3 cellular contexts compared by ENCODE assay signal in the genomic region with DNA sequence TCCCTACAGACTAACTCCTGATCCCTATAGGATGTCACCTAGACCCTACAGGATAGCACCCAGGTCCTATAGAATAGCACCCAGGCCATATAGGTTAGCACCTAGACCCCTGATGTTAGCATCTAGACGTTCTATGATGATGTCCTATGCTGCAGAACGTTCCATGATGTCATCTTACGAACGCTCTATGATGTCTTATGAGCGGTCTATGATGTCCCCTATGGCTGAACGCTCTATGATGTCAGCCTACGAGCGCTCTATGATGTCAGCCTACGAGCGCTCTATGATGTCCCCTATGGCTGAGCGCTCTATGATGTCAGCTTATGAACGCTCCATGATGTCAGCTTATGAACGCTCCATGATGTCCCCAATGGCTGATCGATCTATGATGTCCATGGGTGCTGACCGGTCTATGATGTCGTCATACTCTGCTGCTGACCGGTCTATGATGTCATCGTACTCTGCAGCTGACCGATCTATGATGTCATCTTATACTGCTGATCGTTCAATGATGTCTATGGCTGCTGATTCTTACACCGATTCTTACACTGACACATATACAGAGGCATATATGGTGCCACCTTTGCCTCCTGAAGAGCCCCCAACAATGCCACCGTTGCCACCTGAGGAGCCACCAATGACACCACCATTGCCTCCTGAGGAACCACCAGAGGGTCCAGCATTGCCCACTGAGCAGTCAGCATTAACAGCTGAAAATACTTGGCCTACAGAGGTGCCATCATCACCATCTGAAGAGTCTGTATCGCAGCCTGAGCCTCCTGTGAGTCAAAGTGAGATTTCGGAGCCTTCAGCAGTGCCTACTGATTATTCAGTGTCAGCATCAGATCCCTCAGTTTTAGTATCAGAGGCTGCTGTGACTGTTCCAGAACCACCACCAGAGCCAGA.
A peak's percentile ranks its signal among the peaks of the same experiment; 100 is the strongest.
TF ChIP-seq lines count a peak whose summit lies in the region.

No MANE protein-coding gene starts in this region.

TF ChIP-seq in SK-N-SH, 30 proteins besides CTCF, POLR2A, EP300 and RAD21:
- TF ChIP-seq GATA2 (CRISPR knock-in tag; IDR thresholded peaks at IDR 0.05) (no peak), GABPA (IDR thresholded peaks at IDR 0.05; ENCODE audit: low read depth) (no peak), SIN3A (IDR thresholded peaks at IDR 0.05; ENCODE audit: borderline replicate concordance, low read depth, low read length) (no peak), CHD2 (IDR thresholded peaks at IDR 0.05; ENCODE audit: low read length, partially characterized antibody) (no peak), POLR2AphosphoS5 (IDR thresholded peaks at IDR 0.05; ENCODE audit: low read depth, low read length) (no peak), MXI1 (IDR thresholded peaks at IDR 0.05; ENCODE audit: low read depth, low read length) (no peak), YY1 (IDR thresholded peaks at IDR 0.05; ENCODE audit: low read depth) (no peak), SMC3 (IDR thresholded peaks at IDR 0.05; ENCODE audit: low read depth, low read length) (no peak), TAF1 (IDR thresholded peaks at IDR 0.05; ENCODE audit: borderline replicate concordance, low read depth, low read length) (no peak), NRF1 (IDR thresholded peaks at IDR 0.05; ENCODE audit: low read depth, low read length) (no peak), TEAD4 (IDR thresholded peaks at IDR 0.05; ENCODE audit: borderline replicate concordance, insufficient read depth) (no peak), FOXM1 (IDR thresholded peaks at IDR 0.05; ENCODE audit: low read depth) (no peak), FOXJ3 (CRISPR knock-in tag; IDR thresholded peaks at IDR 0.05) (no peak)
- TF ChIP-seq, protein P1, sequence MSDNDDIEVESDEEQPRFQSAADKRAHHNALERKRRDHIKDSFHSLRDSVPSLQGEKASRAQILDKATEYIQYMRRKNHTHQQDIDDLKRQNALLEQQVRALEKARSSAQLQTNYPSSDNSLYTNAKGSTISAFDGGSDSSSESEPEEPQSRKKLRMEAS (IDR thresholded peaks at IDR 0.05; ENCODE audit: low read depth) = no peak
- TF ChIP-seq, protein P2, sequence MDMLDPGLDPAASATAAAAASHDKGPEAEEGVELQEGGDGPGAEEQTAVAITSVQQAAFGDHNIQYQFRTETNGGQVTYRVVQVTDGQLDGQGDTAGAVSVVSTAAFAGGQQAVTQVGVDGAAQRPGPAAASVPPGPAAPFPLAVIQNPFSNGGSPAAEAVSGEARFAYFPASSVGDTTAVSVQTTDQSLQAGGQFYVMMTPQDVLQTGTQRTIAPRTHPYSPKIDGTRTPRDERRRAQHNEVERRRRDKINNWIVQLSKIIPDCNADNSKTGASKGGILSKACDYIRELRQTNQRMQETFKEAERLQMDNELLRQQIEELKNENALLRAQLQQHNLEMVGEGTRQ (IDR thresholded peaks at IDR 0.05; ENCODE audit: borderline replicate concordance, low read depth, low read length) = no peak

TF ChIP-seq in SK-N-SH treated with all-trans-retinoic acid at 6 μM for 48 hours, 23 proteins besides CTCF, POLR2A, EP300 and RAD21:
- TF ChIP-seq ZFP3 (CRISPR knock-in tag; IDR thresholded peaks at IDR 0.05) = no peak
- no peak for TF ChIP-seq ZNF8 (CRISPR knock-in tag; IDR thresholded peaks at IDR 0.05)
- no peak for TF ChIP-seq TCF4 (CRISPR knock-in tag; IDR thresholded peaks at IDR 0.05; ENCODE audit: borderline replicate concordance)
- no peak for TF ChIP-seq PPARA (CRISPR knock-in tag; IDR thresholded peaks at IDR 0.05; ENCODE audit: borderline replicate concordance)
- no peak for TF ChIP-seq GLIS3 (CRISPR knock-in tag; IDR thresholded peaks at IDR 0.05)
- TF ChIP-seq, protein P3, sequence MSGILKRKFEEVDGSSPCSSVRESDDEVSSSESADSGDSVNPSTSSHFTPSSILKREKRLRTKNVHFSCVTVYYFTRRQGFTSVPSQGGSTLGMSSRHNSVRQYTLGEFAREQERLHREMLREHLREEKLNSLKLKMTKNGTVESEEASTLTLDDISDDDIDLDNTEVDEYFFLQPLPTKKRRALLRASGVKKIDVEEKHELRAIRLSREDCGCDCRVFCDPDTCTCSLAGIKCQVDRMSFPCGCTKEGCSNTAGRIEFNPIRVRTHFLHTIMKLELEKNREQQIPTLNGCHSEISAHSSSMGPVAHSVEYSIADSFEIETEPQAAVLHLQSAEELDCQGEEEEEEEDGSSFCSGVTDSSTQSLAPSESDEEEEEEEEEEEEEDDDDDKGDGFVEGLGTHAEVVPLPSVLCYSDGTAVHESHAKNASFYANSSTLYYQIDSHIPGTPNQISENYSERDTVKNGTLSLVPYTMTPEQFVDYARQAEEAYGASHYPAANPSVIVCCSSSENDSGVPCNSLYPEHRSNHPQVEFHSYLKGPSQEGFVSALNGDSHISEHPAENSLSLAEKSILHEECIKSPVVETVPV (CRISPR knock-in tag; IDR thresholded peaks at IDR 0.05) = no peak
- no peak for TF ChIP-seq ARNTL (CRISPR knock-in tag; IDR thresholded peaks at IDR 0.05; ENCODE audit: borderline replicate concordance, low read depth)
- no peak for TF ChIP-seq CSDC2 (CRISPR knock-in tag; IDR thresholded peaks at IDR 0.05)
- no peak for TF ChIP-seq ZNF565 (CRISPR knock-in tag; conservative IDR thresholded peaks at IDR 0.05; ENCODE audit: low read depth)
- no peak for TF ChIP-seq ZFP30 (CRISPR knock-in tag; IDR thresholded peaks at IDR 0.05)
- TF ChIP-seq, protein P4, sequence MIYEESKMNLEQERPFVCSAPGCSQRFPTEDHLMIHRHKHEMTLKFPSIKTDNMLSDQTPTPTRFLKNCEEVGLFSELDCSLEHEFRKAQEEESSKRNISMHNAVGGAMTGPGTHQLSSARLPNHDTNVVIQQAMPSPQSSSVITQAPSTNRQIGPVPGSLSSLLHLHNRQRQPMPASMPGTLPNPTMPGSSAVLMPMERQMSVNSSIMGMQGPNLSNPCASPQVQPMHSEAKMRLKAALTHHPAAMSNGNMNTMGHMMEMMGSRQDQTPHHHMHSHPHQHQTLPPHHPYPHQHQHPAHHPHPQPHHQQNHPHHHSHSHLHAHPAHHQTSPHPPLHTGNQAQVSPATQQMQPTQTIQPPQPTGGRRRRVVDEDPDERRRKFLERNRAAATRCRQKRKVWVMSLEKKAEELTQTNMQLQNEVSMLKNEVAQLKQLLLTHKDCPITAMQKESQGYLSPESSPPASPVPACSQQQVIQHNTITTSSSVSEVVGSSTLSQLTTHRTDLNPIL (CRISPR knock-in tag; IDR thresholded peaks at IDR 0.05; ENCODE audit: low read depth) = no peak
- TF ChIP-seq RARB (CRISPR knock-in tag; IDR thresholded peaks at IDR 0.05) = no peak
- no peak for TF ChIP-seq OSR1 (CRISPR knock-in tag; IDR thresholded peaks at IDR 0.05)
- TF ChIP-seq, protein P5, sequence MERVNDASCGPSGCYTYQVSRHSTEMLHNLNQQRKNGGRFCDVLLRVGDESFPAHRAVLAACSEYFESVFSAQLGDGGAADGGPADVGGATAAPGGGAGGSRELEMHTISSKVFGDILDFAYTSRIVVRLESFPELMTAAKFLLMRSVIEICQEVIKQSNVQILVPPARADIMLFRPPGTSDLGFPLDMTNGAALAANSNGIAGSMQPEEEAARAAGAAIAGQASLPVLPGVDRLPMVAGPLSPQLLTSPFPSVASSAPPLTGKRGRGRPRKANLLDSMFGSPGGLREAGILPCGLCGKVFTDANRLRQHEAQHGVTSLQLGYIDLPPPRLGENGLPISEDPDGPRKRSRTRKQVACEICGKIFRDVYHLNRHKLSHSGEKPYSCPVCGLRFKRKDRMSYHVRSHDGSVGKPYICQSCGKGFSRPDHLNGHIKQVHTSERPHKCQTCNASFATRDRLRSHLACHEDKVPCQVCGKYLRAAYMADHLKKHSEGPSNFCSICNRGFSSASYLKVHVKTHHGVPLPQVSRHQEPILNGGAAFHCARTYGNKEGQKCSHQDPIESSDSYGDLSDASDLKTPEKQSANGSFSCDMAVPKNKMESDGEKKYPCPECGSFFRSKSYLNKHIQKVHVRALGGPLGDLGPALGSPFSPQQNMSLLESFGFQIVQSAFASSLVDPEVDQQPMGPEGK (CRISPR knock-in tag; IDR thresholded peaks at IDR 0.05; ENCODE audit: borderline replicate concordance) = no peak
- TF ChIP-seq ISL1 (CRISPR knock-in tag; IDR thresholded peaks at IDR 0.05) = no peak
- TF ChIP-seq SNAI2 (CRISPR knock-in tag; IDR thresholded peaks at IDR 0.05) = no peak
- TF ChIP-seq, protein P6, sequence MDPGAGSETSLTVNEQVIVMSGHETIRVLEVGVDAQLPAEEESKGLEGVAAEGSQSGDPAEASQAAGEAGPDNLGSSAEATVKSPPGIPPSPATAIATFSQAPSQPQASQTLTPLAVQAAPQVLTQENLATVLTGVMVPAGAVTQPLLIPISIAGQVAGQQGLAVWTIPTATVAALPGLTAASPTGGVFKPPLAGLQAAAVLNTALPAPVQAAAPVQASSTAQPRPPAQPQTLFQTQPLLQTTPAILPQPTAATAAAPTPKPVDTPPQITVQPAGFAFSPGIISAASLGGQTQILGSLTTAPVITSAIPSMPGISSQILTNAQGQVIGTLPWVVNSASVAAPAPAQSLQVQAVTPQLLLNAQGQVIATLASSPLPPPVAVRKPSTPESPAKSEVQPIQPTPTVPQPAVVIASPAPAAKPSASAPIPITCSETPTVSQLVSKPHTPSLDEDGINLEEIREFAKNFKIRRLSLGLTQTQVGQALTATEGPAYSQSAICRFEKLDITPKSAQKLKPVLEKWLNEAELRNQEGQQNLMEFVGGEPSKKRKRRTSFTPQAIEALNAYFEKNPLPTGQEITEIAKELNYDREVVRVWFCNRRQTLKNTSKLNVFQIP (CRISPR knock-in tag; IDR thresholded peaks at IDR 0.05; ENCODE audit: borderline replicate concordance, low read depth) = no peak
- TF ChIP-seq ESRRG (CRISPR knock-in tag; IDR thresholded peaks at IDR 0.05) = no peak
- TF ChIP-seq ZC3H10 (CRISPR knock-in tag; IDR thresholded peaks at IDR 0.05) = no peak

TF ChIP-seq in K562, 482 proteins besides CTCF, POLR2A, EP300 and RAD21 (continues in another document):
- no peak for TF ChIP-seq KLF13 (tag; IDR thresholded peaks at IDR 0.05; ENCODE audit: borderline replicate concordance, low read depth)
- TF ChIP-seq, protein P7, sequence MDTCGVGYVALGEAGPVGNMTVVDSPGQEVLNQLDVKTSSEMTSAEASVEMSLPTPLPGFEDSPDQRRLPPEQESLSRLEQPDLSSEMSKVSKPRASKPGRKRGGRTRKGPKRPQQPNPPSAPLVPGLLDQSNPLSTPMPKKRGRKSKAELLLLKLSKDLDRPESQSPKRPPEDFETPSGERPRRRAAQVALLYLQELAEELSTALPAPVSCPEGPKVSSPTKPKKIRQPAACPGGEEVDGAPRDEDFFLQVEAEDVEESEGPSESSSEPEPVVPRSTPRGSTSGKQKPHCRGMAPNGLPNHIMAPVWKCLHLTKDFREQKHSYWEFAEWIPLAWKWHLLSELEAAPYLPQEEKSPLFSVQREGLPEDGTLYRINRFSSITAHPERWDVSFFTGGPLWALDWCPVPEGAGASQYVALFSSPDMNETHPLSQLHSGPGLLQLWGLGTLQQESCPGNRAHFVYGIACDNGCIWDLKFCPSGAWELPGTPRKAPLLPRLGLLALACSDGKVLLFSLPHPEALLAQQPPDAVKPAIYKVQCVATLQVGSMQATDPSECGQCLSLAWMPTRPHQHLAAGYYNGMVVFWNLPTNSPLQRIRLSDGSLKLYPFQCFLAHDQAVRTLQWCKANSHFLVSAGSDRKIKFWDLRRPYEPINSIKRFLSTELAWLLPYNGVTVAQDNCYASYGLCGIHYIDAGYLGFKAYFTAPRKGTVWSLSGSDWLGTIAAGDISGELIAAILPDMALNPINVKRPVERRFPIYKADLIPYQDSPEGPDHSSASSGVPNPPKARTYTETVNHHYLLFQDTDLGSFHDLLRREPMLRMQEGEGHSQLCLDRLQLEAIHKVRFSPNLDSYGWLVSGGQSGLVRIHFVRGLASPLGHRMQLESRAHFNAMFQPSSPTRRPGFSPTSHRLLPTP (IDR thresholded peaks at IDR 0.05; ENCODE audit: borderline replicate concordance, extremely low read depth, insufficient read length) = no peak
- 0 out of 2 replicates have a peak, but pooled peaks have one; percentile 32 for TF ChIP-seq RBFOX2 (IDR thresholded peaks at IDR 0.05; ENCODE audit: low read depth, low read length)
- peak; percentile 62; the same call in 1 of the 2 replicates for TF ChIP-seq MTA3 (IDR thresholded peaks at IDR 0.05; ENCODE audit: borderline replicate concordance)
- TF ChIP-seq FOXJ2 (tag; IDR thresholded peaks at IDR 0.05) = 0 out of 2 replicates have a peak, but pooled peaks have one; percentile 39
- TF ChIP-seq, protein P8, sequence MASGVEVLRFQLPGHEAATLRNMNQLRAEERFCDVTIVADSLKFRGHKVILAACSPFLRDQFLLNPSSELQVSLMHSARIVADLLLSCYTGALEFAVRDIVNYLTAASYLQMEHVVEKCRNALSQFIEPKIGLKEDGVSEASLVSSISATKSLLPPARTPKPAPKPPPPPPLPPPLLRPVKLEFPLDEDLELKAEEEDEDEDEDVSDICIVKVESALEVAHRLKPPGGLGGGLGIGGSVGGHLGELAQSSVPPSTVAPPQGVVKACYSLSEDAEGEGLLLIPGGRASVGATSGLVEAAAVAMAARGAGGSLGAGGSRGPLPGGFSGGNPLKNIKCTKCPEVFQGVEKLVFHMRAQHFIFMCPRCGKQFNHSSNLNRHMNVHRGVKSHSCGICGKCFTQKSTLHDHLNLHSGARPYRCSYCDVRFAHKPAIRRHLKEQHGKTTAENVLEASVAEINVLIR (CRISPR knock-in tag; IDR thresholded peaks at IDR 0.05) = 0 out of 2 replicates have a peak, but pooled peaks have one; percentile 45
- TF ChIP-seq PURB (CRISPR knock-in tag; IDR thresholded peaks at IDR 0.05; ENCODE audit: low read depth) = no peak
- TF ChIP-seq, protein P9, sequence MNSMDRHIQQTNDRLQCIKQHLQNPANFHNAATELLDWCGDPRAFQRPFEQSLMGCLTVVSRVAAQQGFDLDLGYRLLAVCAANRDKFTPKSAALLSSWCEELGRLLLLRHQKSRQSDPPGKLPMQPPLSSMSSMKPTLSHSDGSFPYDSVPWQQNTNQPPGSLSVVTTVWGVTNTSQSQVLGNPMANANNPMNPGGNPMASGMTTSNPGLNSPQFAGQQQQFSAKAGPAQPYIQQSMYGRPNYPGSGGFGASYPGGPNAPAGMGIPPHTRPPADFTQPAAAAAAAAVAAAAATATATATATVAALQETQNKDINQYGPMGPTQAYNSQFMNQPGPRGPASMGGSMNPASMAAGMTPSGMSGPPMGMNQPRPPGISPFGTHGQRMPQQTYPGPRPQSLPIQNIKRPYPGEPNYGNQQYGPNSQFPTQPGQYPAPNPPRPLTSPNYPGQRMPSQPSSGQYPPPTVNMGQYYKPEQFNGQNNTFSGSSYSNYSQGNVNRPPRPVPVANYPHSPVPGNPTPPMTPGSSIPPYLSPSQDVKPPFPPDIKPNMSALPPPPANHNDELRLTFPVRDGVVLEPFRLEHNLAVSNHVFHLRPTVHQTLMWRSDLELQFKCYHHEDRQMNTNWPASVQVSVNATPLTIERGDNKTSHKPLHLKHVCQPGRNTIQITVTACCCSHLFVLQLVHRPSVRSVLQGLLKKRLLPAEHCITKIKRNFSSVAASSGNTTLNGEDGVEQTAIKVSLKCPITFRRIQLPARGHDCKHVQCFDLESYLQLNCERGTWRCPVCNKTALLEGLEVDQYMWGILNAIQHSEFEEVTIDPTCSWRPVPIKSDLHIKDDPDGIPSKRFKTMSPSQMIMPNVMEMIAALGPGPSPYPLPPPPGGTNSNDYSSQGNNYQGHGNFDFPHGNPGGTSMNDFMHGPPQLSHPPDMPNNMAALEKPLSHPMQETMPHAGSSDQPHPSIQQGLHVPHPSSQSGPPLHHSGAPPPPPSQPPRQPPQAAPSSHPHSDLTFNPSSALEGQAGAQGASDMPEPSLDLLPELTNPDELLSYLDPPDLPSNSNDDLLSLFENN (IDR thresholded peaks at IDR 0.05; ENCODE audit: low read depth in 2 of 2, low read length in 2 of 2) = no peak
- TF ChIP-seq, protein P10, sequence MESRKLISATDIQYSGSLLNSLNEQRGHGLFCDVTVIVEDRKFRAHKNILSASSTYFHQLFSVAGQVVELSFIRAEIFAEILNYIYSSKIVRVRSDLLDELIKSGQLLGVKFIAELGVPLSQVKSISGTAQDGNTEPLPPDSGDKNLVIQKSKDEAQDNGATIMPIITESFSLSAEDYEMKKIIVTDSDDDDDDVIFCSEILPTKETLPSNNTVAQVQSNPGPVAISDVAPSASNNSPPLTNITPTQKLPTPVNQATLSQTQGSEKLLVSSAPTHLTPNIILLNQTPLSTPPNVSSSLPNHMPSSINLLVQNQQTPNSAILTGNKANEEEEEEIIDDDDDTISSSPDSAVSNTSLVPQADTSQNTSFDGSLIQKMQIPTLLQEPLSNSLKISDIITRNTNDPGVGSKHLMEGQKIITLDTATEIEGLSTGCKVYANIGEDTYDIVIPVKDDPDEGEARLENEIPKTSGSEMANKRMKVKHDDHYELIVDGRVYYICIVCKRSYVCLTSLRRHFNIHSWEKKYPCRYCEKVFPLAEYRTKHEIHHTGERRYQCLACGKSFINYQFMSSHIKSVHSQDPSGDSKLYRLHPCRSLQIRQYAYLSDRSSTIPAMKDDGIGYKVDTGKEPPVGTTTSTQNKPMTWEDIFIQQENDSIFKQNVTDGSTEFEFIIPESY (CRISPR knock-in tag; IDR thresholded peaks at IDR 0.05) = peak; percentile 99
- no peak for TF ChIP-seq NUFIP1 (IDR thresholded peaks at IDR 0.05; ENCODE audit: partially characterized antibody)
